ENCODE assay signal across 1 cellular context in the genomic region with DNA sequence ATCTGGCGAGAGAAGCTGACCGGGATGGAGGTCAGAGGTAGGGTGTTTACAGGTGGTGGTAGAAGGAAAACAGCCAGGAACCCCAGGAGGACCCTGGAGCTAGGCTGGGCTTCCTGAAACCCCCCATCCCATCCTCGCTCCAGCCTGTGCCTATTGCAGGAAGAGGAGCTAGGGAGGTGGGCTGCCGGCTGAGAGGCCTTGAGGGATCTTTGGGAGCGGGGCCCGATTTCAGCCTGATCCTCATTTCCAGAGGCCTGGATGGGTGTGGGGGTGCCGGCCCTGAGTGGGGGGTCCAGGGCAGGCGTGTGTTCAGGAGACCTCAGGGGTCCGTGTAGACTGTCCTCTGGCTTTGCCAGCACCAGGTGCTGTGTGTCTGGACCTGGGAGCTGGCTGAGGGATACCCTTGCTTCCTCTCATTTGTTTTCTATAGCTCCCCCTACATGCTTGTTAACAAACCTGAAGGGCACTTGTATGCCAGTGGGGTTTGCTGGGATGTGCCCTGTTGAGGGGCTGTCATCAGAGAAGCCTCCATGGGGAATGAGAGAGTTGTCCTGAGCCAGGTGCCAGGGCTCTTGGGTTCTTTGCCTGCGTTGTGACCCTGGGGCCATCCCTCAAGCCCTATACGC.
TF ChIP-seq lines count a peak whose summit lies in the region.

No MANE protein-coding gene starts in this region.

TF ChIP-seq in SK-N-SH, 30 proteins besides CTCF, POLR2A, EP300 and RAD21 (continued from another document):
- TF ChIP-seq POLR2AphosphoS5 (IDR thresholded peaks at IDR 0.05; ENCODE audit: low read depth, low read length), result no peak
- TF ChIP-seq, protein P1, sequence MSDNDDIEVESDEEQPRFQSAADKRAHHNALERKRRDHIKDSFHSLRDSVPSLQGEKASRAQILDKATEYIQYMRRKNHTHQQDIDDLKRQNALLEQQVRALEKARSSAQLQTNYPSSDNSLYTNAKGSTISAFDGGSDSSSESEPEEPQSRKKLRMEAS (IDR thresholded peaks at IDR 0.05; ENCODE audit: low read depth), result no peak
- TF ChIP-seq FOXJ3 (CRISPR knock-in tag; IDR thresholded peaks at IDR 0.05), result no peak
- TF ChIP-seq, protein P2, sequence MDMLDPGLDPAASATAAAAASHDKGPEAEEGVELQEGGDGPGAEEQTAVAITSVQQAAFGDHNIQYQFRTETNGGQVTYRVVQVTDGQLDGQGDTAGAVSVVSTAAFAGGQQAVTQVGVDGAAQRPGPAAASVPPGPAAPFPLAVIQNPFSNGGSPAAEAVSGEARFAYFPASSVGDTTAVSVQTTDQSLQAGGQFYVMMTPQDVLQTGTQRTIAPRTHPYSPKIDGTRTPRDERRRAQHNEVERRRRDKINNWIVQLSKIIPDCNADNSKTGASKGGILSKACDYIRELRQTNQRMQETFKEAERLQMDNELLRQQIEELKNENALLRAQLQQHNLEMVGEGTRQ (IDR thresholded peaks at IDR 0.05; ENCODE audit: borderline replicate concordance, low read depth, low read length), result no peak
- TF ChIP-seq RCOR1 (IDR thresholded peaks at IDR 0.05; ENCODE audit: low read length), result no peak
- no peak for TF ChIP-seq TAF1 (IDR thresholded peaks at IDR 0.05; ENCODE audit: borderline replicate concordance, low read depth, low read length)
- no peak for TF ChIP-seq SMC3 (IDR thresholded peaks at IDR 0.05; ENCODE audit: low read depth, low read length)
- TF ChIP-seq FOSL2 (IDR thresholded peaks at IDR 0.05; ENCODE audit: borderline replicate concordance, low read depth), result no peak
TF ChIP-seq in SK-N-SH: peak in this region for 0.
